Comparison of ENCODE assay signal across 7 cellular contexts in genomic region chr20:31740208-31740607, GRCh38. TPM values are rescaled to one million over a fixed set of nuclear protein-coding genes. Genes with fewer than 3 reads are reported as not detected.
DNase-seq lines count a peak whose midpoint lies in the region; ATAC-seq, FAIRE-seq and TF ChIP-seq lines count a peak whose summit lies in the region.

No MANE protein-coding gene starts in this region.

- H3K79me2 ChIP-seq in GM12878 (ENCODE audit: control insufficient read depth, insufficient read depth, low read length) (peaks cover 52% of the 10 kb centered on the region), neural progenitor cell (ENCODE audit: low read depth) (peaks cover 65% of the 10 kb centered on the region)

- CTCF ChIA-PET in GM12878 (lab: Yijun Ruan, JAX): interaction anchor here (0.7 to 4.1 kb wide), 6 partner anchors 9 to 210 kb away, joined by 3 to 28 read pairs (median 12); no protein-coding TSS in a partner anchor

- peak overlapping the region; percentile 72 for H3K9ac ChIP-seq in ES-I3 (ENCODE audit: low read depth, low read length)
- H3K9ac ChIP-seq in GM12878 (ENCODE audit: control insufficient read depth, insufficient read depth, low read length): peak overlapping the region; percentile 88
- H3K9ac ChIP-seq in neural progenitor cell: peak overlapping the region; percentile 65

- no peaks in the 10 kb centered on the region for H3K9me3 ChIP-seq in ES-I3 (ENCODE audit: control insufficient read depth, insufficient read depth, low read length)
- H3K9me3 ChIP-seq in GM12878 (replicated peaks; ENCODE audit: control insufficient read depth, insufficient read depth, low read length): no peaks in the 10 kb centered on the region
- no peaks in the 10 kb centered on the region for H3K9me3 ChIP-seq in neural progenitor cell (ENCODE audit: low read depth)

- ATAC-seq in GM12878 (peak; percentile 44), HG03521 (IDR thresholded peaks at IDR 0.05; ENCODE audit: unreplicated experiment) (no peak)

- H3K36me3 ChIP-seq in ES-I3 (ENCODE audit: insufficient read depth, low read length): no peaks in the 10 kb centered on the region; the same call in 1 of the 2 replicates
- peaks cover 0 to 2% of the 10 kb centered on the region in 2 experiments; a peak in 1 of 4 replicates for H3K36me3 ChIP-seq in GM12878 (ENCODE audit: control insufficient read depth in 2 of 2, insufficient read depth in 2 of 2, low read length in 1 of 2)
- H3K36me3 ChIP-seq in neural progenitor cell: peaks cover 6% of the 10 kb centered on the region

- no peak overlapping the region for H3K4me3 Mint-ChIP-seq in neural progenitor cell

- SMC1A ChIA-PET in GM12878 (lab: Charles Lee; ENCODE audit: uncharacterized antibody, unreplicated experiment): interaction anchor here (0.9 to 3.4 kb wide), 3 partner anchors 16 to 79 kb away, joined by 4 to 14 read pairs (median 8); no protein-coding TSS in a partner anchor

- H3K27me3 ChIP-seq in GM12878 (replicated peaks in 1 of 2; ENCODE audit: control insufficient read depth in 2 of 2, insufficient read depth in 2 of 2, low read length in 1 of 2): no peaks in the 10 kb centered on the region
- no peaks in the 10 kb centered on the region for H3K27me3 ChIP-seq in neural progenitor cell

- peaks cover 5% of the 10 kb centered on the region for H3F3A ChIP-seq in neural progenitor cell (ENCODE audit: low read depth)

- POLR2A ChIA-PET in GM12878 (lab: Charles Lee): interaction anchor here (1.0 kb wide), 1 partner anchor 135 kb away, joined by 3 read pairs; the partner anchor contains the start of gene ID1

- BruUV-seq in GM12878 (replicated peaks; lab: Mats Ljungman, UMichigan): no TSS peak

- TF ChIP-seq EP300 in GM12878 (IDR thresholded peaks at IDR 0.05; ENCODE audit: borderline replicate concordance in 1 of 2, control insufficient read depth in 1 of 2, low read depth in 2 of 2, low read length in 2 of 2): no peak

- TF ChIP-seq CTCF in GM12878 (IDR thresholded peaks at IDR 0.05 in 2 of 3, conservative IDR thresholded peaks at IDR 0.05 in 1 of 3; ENCODE audit: control insufficient read depth in 2 of 3, extremely low read depth in 1 of 3, insufficient read depth in 1 of 3, low read depth in 3 of 3, low read length in 3 of 3) (no peak), neural progenitor cell (IDR thresholded peaks at IDR 0.05) (no peak)

- no peak overlapping the region for H3K27ac Mint-ChIP-seq in neural progenitor cell

- RAD21 ChIA-PET in GM12878 (lab: Charles Lee; ENCODE audit: unreplicated experiment): interaction anchor here (0.6 to 2.9 kb wide), 4 partner anchors 8 to 78 kb away, joined by 3 to 22 read pairs (median 6); no protein-coding TSS in a partner anchor

- intact Hi-C loops in GM12878 (cut with micrococcal nuclease; ENCODE audit: unreplicated experiment): no loop called here

- 0% methylated on average over 1 of the region's 1 CpG for WGBS in GM12878 (ENCODE audit: insufficient coverage, insufficient replicate concordance, low lambda C conversion rate, missing lambda C conversion rate)

- peaks cover 5% of the 10 kb centered on the region for H3K4me1 Mint-ChIP-seq in neural progenitor cell

- TF ChIP-seq RAD21 in GM12878 (IDR thresholded peaks at IDR 0.05; ENCODE audit: insufficient read depth, low read depth, low read length): no peak

- H3K4me1 ChIP-seq in ES-I3 (ENCODE audit: insufficient read depth, low read length) (peaks cover 10% of the 10 kb centered on the region; the same call in 1 of the 2 replicates), GM12878 (ENCODE audit: control insufficient read depth, insufficient read depth, low read length) (no peaks in the 10 kb centered on the region), neural progenitor cell (peaks cover 11% of the 10 kb centered on the region)

- no peaks in the 10 kb centered on the region for H3K27me3 Mint-ChIP-seq in neural progenitor cell (ENCODE audit: insufficient read depth, low read depth)

- peaks cover 2% of the 10 kb centered on the region for H3K9me3 Mint-ChIP-seq in neural progenitor cell

- DNase-seq in LHCN-M2 (ENCODE audit: low read depth) (peak; percentile 81), GM12878 (ENCODE audit: low read depth, low spot score) (no peak), neural progenitor cell (ENCODE audit: low spot score) (peak; percentile 5), middle frontal gyrus (ENCODE audit: extremely low spot score, low spot score) (no peak), NCI-H774 (lab: John Stamatoyannopoulos, UW) (no peak)

- H4K20me1 ChIP-seq in GM12878 (ENCODE audit: control insufficient read depth, insufficient read depth) (no peaks in the 10 kb centered on the region), neural progenitor cell (ENCODE audit: low read depth) (peaks cover 35% of the 10 kb centered on the region)

- H3K4me2 ChIP-seq in GM12878 (ENCODE audit: control insufficient read depth, insufficient read depth) (peak overlapping the region; percentile 86), neural progenitor cell (peak overlapping the region; percentile 79)

- peaks cover 5% of the 10 kb centered on the region for H3K36me3 Mint-ChIP-seq in neural progenitor cell

- TF ChIP-seq POLR2A in GM12878 (IDR thresholded peaks at IDR 0.05; ENCODE audit: low read depth, low read length): no peak

- peak overlapping the region; percentile 89 for H3K4me3 ChIP-seq in GM12878
- peak overlapping the region; percentile 92 for H3K4me3 ChIP-seq in neural progenitor cell

- peak overlapping the region; percentile 77 for H3K27ac ChIP-seq in GM12878 (ENCODE audit: control insufficient read depth, insufficient read depth)
- no peak overlapping the region for H3K27ac ChIP-seq in neural progenitor cell

- in situ Hi-C loops in GM12878 (cut with MboI): no loop called here

- no peak for FAIRE-seq in GM12878 (lab: Jason Lieb, UNC)

- H2AFZ ChIP-seq in GM12878 (ENCODE audit: control insufficient read depth, low read depth, low read length) (peak overlapping the region; percentile 35), neural progenitor cell (replicated peaks) (no peak overlapping the region)

TF ChIP-seq in GM12878, 131 proteins besides CTCF, POLR2A, EP300 and RAD21 (continues in another document):
- TF ChIP-seq TAF1 (IDR thresholded peaks at IDR 0.05; ENCODE audit: borderline replicate concordance, low read depth, low read length) (no peak), ATF7 (IDR thresholded peaks at IDR 0.05; ENCODE audit: low read depth) (peak; percentile 28; the same call in 1 of the 2 replicates), NR2C2 (IDR thresholded peaks at IDR 0.05; ENCODE audit: borderline replicate concordance, control insufficient read depth, insufficient read length, low read depth) (no peak), POLR2AphosphoS5 (IDR thresholded peaks at IDR 0.05; ENCODE audit: low read length) (no peak), ATF2 (IDR thresholded peaks at IDR 0.05; ENCODE audit: low read length) (0 out of 2 replicates have a peak, but pooled peaks have one; percentile 44)

RNA-seq across cellular contexts. Expression of gene TPX2, which starts 1.1 kb away (rescaled TPM):
- 188 and 191 TPM in 2 replicates for total RNA-seq in LHCN-M2 (2014; rRNA removed)
- 62.4 TPM for polyA plus RNA-seq in LHCN-M2 (2012)
- total RNA-seq in GM12878 (2013; cell fraction: nucleolus; rRNA removed): 35.7 and 36.7 TPM in 2 replicates
- 84.4 and 96.5 TPM in 2 replicates for total RNA-seq in GM12878 (2014; rRNA removed)
- 88.6 and 93.6 TPM in 2 replicates for total RNA-seq in GM12878 (2014; rRNA removed; fragmentation: Illumina TruSeq; extraction: Trizol)
- total RNA-seq in GM12878 (2021): 101 and 104 TPM in 2 replicates
- polyA plus RNA-seq in GM12878 (2011; ENCODE audit: low read depth): 38.3 TPM
- 68.5 and 73.4 TPM in 2 replicates for polyA plus RNA-seq in GM12878 (2011; rRNA removed)
- polyA plus RNA-seq in GM12878 (2011; cell fraction: cytosol; rRNA removed): 28.5 and 39.2 TPM in 2 replicates
- 284 and 348 TPM in 2 replicates for polyA plus RNA-seq in GM12878 (2011; cell fraction: nucleus; rRNA removed)
- polyA plus RNA-seq in GM12878 (2012): 45.1 and 52.6 TPM in 2 replicates
- polyA plus RNA-seq in GM12878 (2014; fragmentation: Illumina TruSeq; extraction: Trizol): 144 and 168 TPM in 2 replicates
- 10 to 100 TPM; 29.7 to 40.7 TPM for polyA plus RNA-seq in GM12878 (2014; fragmentation: Nextera tagmentation; extraction: Ambion mirVana)
- polyA plus RNA-seq in GM12878 (2014; rRNA removed): 61.7 and 62.9 TPM in 2 replicates
- 100 to 1,000 TPM; 120 to 123 TPM for polyA plus RNA-seq in GM12878 (2016; fragmentation: Nextera tagmentation; extraction: Ambion mirVana)
- polyA minus RNA-seq in GM12878 (2011; rRNA and poly(A)+ RNA removed): 49.3 and 54.1 TPM in 2 replicates
- polyA minus RNA-seq in GM12878 (2011; cell fraction: cytosol; rRNA and poly(A)+ RNA removed): 19.1 and 20.0 TPM in 2 replicates
- 79.5 and 103 TPM in 2 replicates for polyA minus RNA-seq in GM12878 (2011; cell fraction: nucleus; rRNA and poly(A)+ RNA removed)
- total RNA-seq in neural progenitor cell (ENCODE audit: low replicate concordance): 226 and 278 TPM in 2 replicates

RNA-seq across cellular contexts. Expression of gene BCL2L1, which starts 17.5 kb away (rescaled TPM):
- total RNA-seq in LHCN-M2 (2014; rRNA removed) (328 and 368 TPM in 2 replicates), GM12878 (2014; rRNA removed) (61.7 and 67.5 TPM in 2 replicates), GM12878 (2014; rRNA removed; fragmentation: Illumina TruSeq; extraction: Trizol) (38.6 and 39.0 TPM in 2 replicates), GM12878 (2021) (55.1 and 60.0 TPM in 2 replicates), neural progenitor cell (ENCODE audit: low replicate concordance) (60.0 and 74.6 TPM in 2 replicates)
- 240 TPM for polyA plus RNA-seq in LHCN-M2 (2012)
- total RNA-seq in GM12878 (2013; cell fraction: nucleolus; rRNA removed): 61.4 and 67.7 TPM in 2 replicates
- 13.0 TPM for polyA plus RNA-seq in GM12878 (2011; ENCODE audit: low read depth)
- polyA plus RNA-seq in GM12878 (2011; rRNA removed) (34.0 and 48.0 TPM in 2 replicates), GM12878 (2014; fragmentation: Illumina TruSeq; extraction: Trizol) (45.0 and 59.3 TPM in 2 replicates), GM12878 (2014; fragmentation: Nextera tagmentation; extraction: Ambion mirVana) (1 to 10 TPM in 1 of 2 experiments, under 1 TPM in 1; 0.63 to 3.4 TPM), GM12878 (2014; rRNA removed) (64.1 and 67.7 TPM in 2 replicates), GM12878 (2016; fragmentation: Nextera tagmentation; extraction: Ambion mirVana) (10 to 100 TPM; 36.1 to 39.3 TPM)
- polyA plus RNA-seq in GM12878 (2011; cell fraction: cytosol; rRNA removed): 40.9 and 48.0 TPM in 2 replicates
- 27.0 and 32.1 TPM in 2 replicates for polyA plus RNA-seq in GM12878 (2011; cell fraction: nucleus; rRNA removed)
- 22.9 and 26.3 TPM in 2 replicates for polyA plus RNA-seq in GM12878 (2012)
- 28.4 and 43.1 TPM in 2 replicates for polyA minus RNA-seq in GM12878 (2011; rRNA and poly(A)+ RNA removed)
- polyA minus RNA-seq in GM12878 (2011; cell fraction: cytosol; rRNA and poly(A)+ RNA removed): 10.7 and 12.1 TPM in 2 replicates
- 28.4 and 41.5 TPM in 2 replicates for polyA minus RNA-seq in GM12878 (2011; cell fraction: nucleus; rRNA and poly(A)+ RNA removed)

Comparison
In these comparisons a context has a peak if more than half of its experiments do, and no peak if none do; other contexts are left out.
1. DNase-seq: peak in LHCN-M2 (single experiment) and neural progenitor cell (single experiment); none in GM12878 (single experiment), middle frontal gyrus (single experiment) and NCI-H774 (single experiment).
2. Peak in every context shown above with its lines, with median percentiles within 50 percentile points of each other: H3K9ac ChIP-seq.